Comparison of ENCODE assay signal across 1 cellular context in the genomic region with DNA sequence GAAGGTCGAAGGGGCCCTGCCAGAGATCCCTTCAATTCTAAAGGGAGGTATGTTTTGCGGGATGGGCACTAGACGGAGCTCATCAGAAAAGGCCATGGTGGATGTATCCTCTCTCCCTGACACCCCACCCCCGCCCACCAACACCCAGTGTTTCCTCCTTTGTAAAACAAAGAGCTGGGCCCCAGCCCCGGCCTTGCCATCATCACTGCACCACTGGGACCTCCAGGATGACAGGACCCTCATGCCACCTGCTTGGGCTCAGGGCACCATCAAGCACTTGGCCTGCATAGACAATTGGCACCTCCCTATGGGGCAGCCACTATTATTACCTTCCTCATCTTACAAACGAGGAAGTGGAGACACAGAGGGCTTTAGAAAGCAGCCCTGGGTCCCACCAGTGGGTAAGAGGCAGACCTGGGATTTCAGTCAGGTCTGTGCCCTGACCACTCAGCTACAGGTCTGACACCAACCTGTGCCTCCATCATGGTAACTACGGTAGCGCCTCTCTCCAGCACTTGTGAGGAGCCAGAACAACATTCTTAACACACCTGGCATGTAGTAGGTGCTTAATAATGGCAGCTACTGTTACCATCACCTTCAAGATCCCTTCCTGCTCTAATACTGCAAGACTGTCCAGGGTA.
TF ChIP-seq lines count a peak whose summit lies in the region.

No MANE protein-coding gene starts in this region.

TF ChIP-seq in IMR-90, 13 proteins besides CTCF, POLR2A, EP300 and RAD21 (continued from another document):
- TF ChIP-seq, protein P1, sequence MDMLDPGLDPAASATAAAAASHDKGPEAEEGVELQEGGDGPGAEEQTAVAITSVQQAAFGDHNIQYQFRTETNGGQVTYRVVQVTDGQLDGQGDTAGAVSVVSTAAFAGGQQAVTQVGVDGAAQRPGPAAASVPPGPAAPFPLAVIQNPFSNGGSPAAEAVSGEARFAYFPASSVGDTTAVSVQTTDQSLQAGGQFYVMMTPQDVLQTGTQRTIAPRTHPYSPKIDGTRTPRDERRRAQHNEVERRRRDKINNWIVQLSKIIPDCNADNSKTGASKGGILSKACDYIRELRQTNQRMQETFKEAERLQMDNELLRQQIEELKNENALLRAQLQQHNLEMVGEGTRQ (IDR thresholded peaks at IDR 0.05; ENCODE audit: low read depth, low read length): no peak
- TF ChIP-seq MAZ (IDR thresholded peaks at IDR 0.05; ENCODE audit: borderline replicate concordance, low read depth, low read length) (no peak), RFX5 (IDR thresholded peaks at IDR 0.05; ENCODE audit: low read depth, low read length) (no peak), CEBPB (IDR thresholded peaks at IDR 0.05; ENCODE audit: low read depth, low read length) (no peak)
